Comparison of ENCODE assay signal across 32 cellular contexts in the genomic region with DNA sequence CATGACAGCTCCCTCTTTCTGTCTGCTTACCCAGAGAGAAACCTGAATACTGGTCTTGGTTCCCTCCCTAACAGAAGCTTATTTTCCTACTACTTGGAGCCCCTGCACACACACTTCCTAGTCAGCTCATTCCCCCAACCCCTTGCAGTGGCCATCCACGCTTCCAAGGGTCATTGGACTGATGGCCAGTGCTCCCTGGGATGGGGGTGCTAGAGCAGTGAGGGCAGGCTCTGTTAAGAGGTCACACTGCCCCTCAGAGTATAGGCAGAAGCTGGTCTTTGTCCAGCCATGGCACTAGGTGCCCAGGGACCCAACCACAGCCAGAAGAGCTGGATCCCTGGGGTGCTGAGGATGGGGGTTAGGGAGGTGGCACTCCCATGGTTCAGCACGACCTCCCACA. TPM values are rescaled to one million over a fixed set of nuclear protein-coding genes. Genes with fewer than 3 reads are reported as not detected.
"Had no signal": no experiment of that assay in that cellular context is flagged by ENCODE, and none has a peak within 500 bp of the region (broad histone marks: within the 10 kb centered on the region; RNA-seq: fewer than 3 reads in every experiment).

No MANE protein-coding gene starts in this region.

- H3K9me3 ChIP-seq: esophagus muscularis mucosa, gastrocnemius medialis, heart left ventricle had no signal

- H3K27ac Mint-ChIP-seq: activated B cell treated with CpG ODN at 0.5 μM for 24 hours; activated CD8-positive, alpha-beta T cell treated with anti-CD3 and anti-CD28 coated beads for 36 hours; activated naive CD8-positive, alpha-beta T cell; activated T-helper 17 cell treated with anti-CD3 and anti-CD28 coated beads, Interleukin-2, amount 50 U/mL, for 72 hours; effector memory CD8-positive, alpha-beta T cell had no signal

- H3K4me1 ChIP-seq: esophagus muscularis mucosa, gastrocnemius medialis, heart left ventricle had no signal

- H3K27me3 Mint-ChIP-seq: activated B cell treated with CpG ODN at 0.5 μM for 24 hours; activated CD8-positive, alpha-beta T cell treated with anti-CD3 and anti-CD28 coated beads for 36 hours; activated naive CD8-positive, alpha-beta T cell; activated T-helper 17 cell treated with anti-CD3 and anti-CD28 coated beads, Interleukin-2, amount 50 U/mL, for 72 hours; effector memory CD8-positive, alpha-beta T cell had no signal

- H3K36me3 Mint-ChIP-seq: activated naive CD8-positive, alpha-beta T cell had no signal

- ATAC-seq: activated CD4-positive, CD25-positive, alpha-beta regulatory T cell treated with anti-CD3 and anti-CD28 coated beads, Interleukin-2, amount 50 U/mL, for 24 hours; activated T-helper 17 cell treated with anti-CD3 and anti-CD28 coated beads, Interleukin-2, amount 50 U/mL, for 72 hours; effector memory CD8-positive, alpha-beta T cell; foreskin keratinocyte; gastrocnemius medialis; heart left ventricle had no signal

- H3K36me3 ChIP-seq: brain microvascular endothelial cell, gastrocnemius medialis, WERI-Rb-1 had no signal

- H3K27me3 ChIP-seq: brain microvascular endothelial cell, esophagus muscularis mucosa, foreskin keratinocyte, gastrocnemius medialis, heart left ventricle had no signal

- H3K9me3 Mint-ChIP-seq: activated B cell treated with CpG ODN at 0.5 μM for 24 hours; activated CD8-positive, alpha-beta T cell treated with anti-CD3 and anti-CD28 coated beads for 36 hours; activated T-cell treated with anti-CD3 and anti-CD28 coated beads, Interleukin-2, amount 50 U/mL, for 4 hours; activated T-helper 17 cell treated with anti-CD3 and anti-CD28 coated beads, Interleukin-2, amount 50 U/mL, for 72 hours; effector memory CD8-positive, alpha-beta T cell had no signal

- FAIRE-seq: astrocyte, colon, TTC549 had no signal

- H3K27ac ChIP-seq: brain microvascular endothelial cell, esophagus muscularis mucosa, foreskin keratinocyte, gastrocnemius medialis, heart left ventricle, WERI-Rb-1 had no signal

- H3K4me1 Mint-ChIP-seq: activated B cell treated with CpG ODN at 0.5 μM for 24 hours; activated T-helper 17 cell treated with anti-CD3 and anti-CD28 coated beads, Interleukin-2, amount 50 U/mL, for 72 hours had no signal

- DNase-seq: activated B cell treated with CpG ODN at 0.5 μM for 24 hours; activated CD4-positive, alpha-beta T cell treated with anti-CD3 and anti-CD28 coated beads for 48 hours; activated CD4-positive, alpha-beta T cell treated with anti-CD3 and anti-CD28 coated beads, Interleukin-2, amount 50 U/mL, for 1 hour; activated CD4-positive, alpha-beta T cell treated with anti-CD3 and anti-CD28 coated beads, Interleukin-2, amount 50 U/mL, for 48 hours; activated CD8-positive, alpha-beta memory T cell treated with anti-CD3 and anti-CD28 coated beads for 24 hours; activated effector memory CD4-positive, alpha-beta T cell treated with Interleukin-2 at 50 U/mL for 16 hours; activated gamma-delta T cell treated with Interleukin-2 at 50 U/mL for 16 hours; activated naive CD4-positive, alpha-beta T cell treated with anti-CD3 and anti-CD28 coated beads, Interleukin-2, amount 50 U/mL, for 16 hours; activated naive CD4-positive, alpha-beta T cell treated with Interleukin-2 at 50 U/mL for 16 hours; activated T-cell treated with anti-CD3 and anti-CD28 coated beads, Interleukin-2, amount 50 U/mL, for 4 hours; amniotic stem cell; anterior cingulate cortex; brain microvascular endothelial cell; caudate nucleus; cortex of kidney; effector CD4-positive, alpha-beta T cell; effector memory CD8-positive, alpha-beta T cell; erythroblast; foreskin keratinocyte; gastrocnemius medialis; glutamatergic neuron; heart left ventricle; WERI-Rb-1 had no signal

- H3K4me3 ChIP-seq: esophagus muscularis mucosa, gastrocnemius medialis, heart left ventricle had no signal

- H3K4me3 Mint-ChIP-seq: activated B cell treated with CpG ODN at 0.5 μM for 24 hours; activated CD8-positive, alpha-beta T cell treated with anti-CD3 and anti-CD28 coated beads for 36 hours; activated naive CD8-positive, alpha-beta T cell; activated T-cell treated with anti-CD3 and anti-CD28 coated beads, Interleukin-2, amount 50 U/mL, for 4 hours; activated T-helper 17 cell treated with anti-CD3 and anti-CD28 coated beads, Interleukin-2, amount 50 U/mL, for 72 hours; effector memory CD8-positive, alpha-beta T cell had no signal

RNA-seq across cellular contexts. Expression of a gene that starts 12.5 kb away (rescaled TPM):
- total RNA-seq: activated B cell treated with CpG ODN at 0.5 μM for 24 hours; T-helper 1 cell treated with Interleukin-12 subunit alpha and Interleukin-12 subunit beta and Interleukin-4 antibody, amounts not matched to agents 30 ng/mL and 1 ng/mL, for 36 hours had no signal
